Comparison of ENCODE assay signal across 18 cellular contexts in the genomic region with DNA sequence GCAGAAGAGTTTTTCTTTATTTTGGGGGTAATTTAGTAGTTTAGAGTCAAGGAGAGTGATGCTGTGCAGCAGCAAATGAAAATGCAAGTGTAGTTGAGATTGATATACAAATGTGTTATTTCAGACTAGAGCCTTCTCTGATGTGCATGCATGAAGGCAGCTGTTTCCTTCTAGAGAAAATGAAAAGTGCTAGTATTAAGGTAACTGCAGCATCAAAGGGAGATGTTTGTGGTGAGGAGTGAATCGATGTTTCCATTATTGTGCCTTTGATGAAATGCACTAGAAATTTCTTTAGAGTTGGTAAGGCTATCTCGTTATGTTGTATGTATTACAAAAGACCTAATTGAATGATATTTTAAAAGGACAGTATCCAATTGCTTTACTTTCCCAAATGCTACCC.
DNase-seq lines count a peak whose midpoint lies in the region; ATAC-seq and TF ChIP-seq lines count a peak whose summit lies in the region.
"Had no signal": no experiment of that assay in that cellular context is flagged by ENCODE, and none has a peak within 500 bp of the region (broad histone marks: within the 10 kb centered on the region; RNA-seq: fewer than 3 reads in every experiment).

No MANE protein-coding gene starts in this region.

- H3K27ac Mint-ChIP-seq in activated CD4-positive, alpha-beta T cell treated with anti-CD3 and anti-CD28 coated beads for 36 hours: no peak overlapping the region
- H3K27ac Mint-ChIP-seq in activated naive CD4-positive, alpha-beta T cell treated with anti-CD3 and anti-CD28 coated beads, Interleukin-2, amount 50 U/mL, for 24 hours: peak overlapping the region; percentile 53
- H3K27ac Mint-ChIP-seq in activated naive CD4-positive, alpha-beta T cell treated with anti-CD3 and anti-CD28 coated beads, Interleukin-2, amount 10 ng/mL, durations not matched to agents 7 days and 5 days: no peak overlapping the region
- H3K27ac Mint-ChIP-seq in naive thymus-derived CD8-positive, alpha-beta T cell: peak overlapping the region in 2 of 10 donors; percentile 19 to 41
- H3K27ac Mint-ChIP-seq: B cell; CD4-positive, alpha-beta memory T cell had no signal

- no peaks in the 10 kb centered on the region for H3K4me1 ChIP-seq in testis
- H3K4me1 ChIP-seq: A549; BLaER1 treated with 17β-estradiol and CSF1 and Interleukin-3, amounts not matched to agents 10 nM and 100 nM; Caco-2 had no signal

- H3K9me3 Mint-ChIP-seq in activated CD4-positive, alpha-beta T cell treated with anti-CD3 and anti-CD28 coated beads for 36 hours (ENCODE audit: low read depth): no peaks in the 10 kb centered on the region
- peaks cover 4% of the 10 kb centered on the region for H3K9me3 Mint-ChIP-seq in activated naive CD4-positive, alpha-beta T cell treated with anti-CD3 and anti-CD28 coated beads, Interleukin-2, amount 50 U/mL, for 24 hours
- no peaks in the 10 kb centered on the region for H3K9me3 Mint-ChIP-seq in activated naive CD4-positive, alpha-beta T cell treated with anti-CD3 and anti-CD28 coated beads, Interleukin-2, amount 10 ng/mL, durations not matched to agents 7 days and 5 days
- peaks cover 0 to 6% (median 0%) of the 10 kb centered on the region in 9 donors for H3K9me3 Mint-ChIP-seq in naive thymus-derived CD8-positive, alpha-beta T cell

- no peaks in the 10 kb centered on the region for H3K27me3 ChIP-seq in testis
- H3K27me3 ChIP-seq: BLaER1 treated with 17β-estradiol and CSF1 and Interleukin-3, amounts not matched to agents 10 nM and 100 nM had no signal

- intact Hi-C loops in activated CD4-positive, alpha-beta T cell treated with anti-CD3 and anti-CD28 coated beads for 36 hours (cut with DNase I, micrococcal nuclease): no loop called here
- intact Hi-C loops in testis (cut with DNase I; ENCODE audit: low total_unique reads): no loop called here

- POLR2A ChIA-PET in activated CD4-positive, alpha-beta T cell treated with anti-CD3 and anti-CD28 coated beads for 36 hours (lab: Charles Lee): no interaction called here
- POLR2A ChIA-PET in naive thymus-derived CD8-positive, alpha-beta T cell (lab: Charles Lee): no interaction called here

- no peaks in the 10 kb centered on the region for H3K36me3 Mint-ChIP-seq in activated CD4-positive, alpha-beta T cell treated with anti-CD3 and anti-CD28 coated beads for 36 hours (ENCODE audit: low read depth)
- peaks cover 14% of the 10 kb centered on the region for H3K36me3 Mint-ChIP-seq in activated naive CD4-positive, alpha-beta T cell treated with anti-CD3 and anti-CD28 coated beads, Interleukin-2, amount 50 U/mL, for 24 hours
- no peaks in the 10 kb centered on the region for H3K36me3 Mint-ChIP-seq in activated naive CD4-positive, alpha-beta T cell treated with anti-CD3 and anti-CD28 coated beads, Interleukin-2, amount 10 ng/mL, durations not matched to agents 7 days and 5 days
- H3K36me3 Mint-ChIP-seq in naive thymus-derived CD8-positive, alpha-beta T cell: peaks cover 0 to 3% (median 0%) of the 10 kb centered on the region in 3 donors
- H3K36me3 Mint-ChIP-seq: CD4-positive, alpha-beta memory T cell had no signal

- H3K4me3 Mint-ChIP-seq in activated CD4-positive, alpha-beta T cell treated with anti-CD3 and anti-CD28 coated beads for 36 hours: no peak overlapping the region
- H3K4me3 Mint-ChIP-seq in activated naive CD4-positive, alpha-beta T cell treated with anti-CD3 and anti-CD28 coated beads, Interleukin-2, amount 50 U/mL, for 24 hours: peak overlapping the region; percentile 27
- H3K4me3 Mint-ChIP-seq in activated naive CD4-positive, alpha-beta T cell treated with anti-CD3 and anti-CD28 coated beads, Interleukin-2, amount 10 ng/mL, durations not matched to agents 7 days and 5 days: no peak overlapping the region
- peak overlapping the region in 5 of 10 donors; percentile 7 to 48 (median 23) for H3K4me3 Mint-ChIP-seq in naive thymus-derived CD8-positive, alpha-beta T cell
- H3K4me3 Mint-ChIP-seq: B cell; CD4-positive, alpha-beta memory T cell had no signal

- peaks cover 23% of the 10 kb centered on the region for H3K4me1 Mint-ChIP-seq in activated CD4-positive, alpha-beta T cell treated with anti-CD3 and anti-CD28 coated beads for 36 hours
- peaks cover 35% of the 10 kb centered on the region for H3K4me1 Mint-ChIP-seq in activated naive CD4-positive, alpha-beta T cell treated with anti-CD3 and anti-CD28 coated beads, Interleukin-2, amount 50 U/mL, for 24 hours
- H3K4me1 Mint-ChIP-seq in activated naive CD4-positive, alpha-beta T cell treated with anti-CD3 and anti-CD28 coated beads, Interleukin-2, amount 10 ng/mL, durations not matched to agents 7 days and 5 days: no peaks in the 10 kb centered on the region
- peaks cover 7 to 27% (median 11%) of the 10 kb centered on the region in 4 donors for H3K4me1 Mint-ChIP-seq in naive thymus-derived CD8-positive, alpha-beta T cell
- H3K4me1 Mint-ChIP-seq: B cell had no signal

- peak; percentile 30 for ATAC-seq in activated CD4-positive, alpha-beta T cell treated with anti-CD3 and anti-CD28 coated beads for 36 hours
- peak; percentile 57 to 58 for ATAC-seq in naive thymus-derived CD8-positive, alpha-beta T cell
- ATAC-seq: A549 had no signal

- no peaks in the 10 kb centered on the region for H3K27me3 Mint-ChIP-seq in activated CD4-positive, alpha-beta T cell treated with anti-CD3 and anti-CD28 coated beads for 36 hours
- no peaks in the 10 kb centered on the region for H3K27me3 Mint-ChIP-seq in activated naive CD4-positive, alpha-beta T cell treated with anti-CD3 and anti-CD28 coated beads, Interleukin-2, amount 50 U/mL, for 24 hours
- no peaks in the 10 kb centered on the region for H3K27me3 Mint-ChIP-seq in activated naive CD4-positive, alpha-beta T cell treated with anti-CD3 and anti-CD28 coated beads, Interleukin-2, amount 10 ng/mL, durations not matched to agents 7 days and 5 days
- H3K27me3 Mint-ChIP-seq in naive thymus-derived CD8-positive, alpha-beta T cell: peaks cover 0 to 5% (median 0%) of the 10 kb centered on the region in 5 donors
- H3K27me3 Mint-ChIP-seq: B cell; CD4-positive, alpha-beta memory T cell had no signal

- H3K4me3 ChIP-seq in Jurkat, Clone E6-1 (ENCODE audit: low read length): no peak overlapping the region
- H3K4me3 ChIP-seq in testis: no peak overlapping the region
- H3K4me3 ChIP-seq: A549; BLaER1 treated with 17β-estradiol and CSF1 and Interleukin-3, amounts not matched to agents 10 nM and 100 nM had no signal

- H3K36me3 ChIP-seq in testis (ENCODE audit: low read depth, missing control alignments): no peaks in the 10 kb centered on the region
- H3K36me3 ChIP-seq: BLaER1 treated with 17β-estradiol and CSF1 and Interleukin-3, amounts not matched to agents 10 nM and 100 nM had no signal

- 88 to 93% methylated on average over 2 of the region's 2 CpGs for WGBS in testis, 2 donors

- CTCF ChIA-PET in activated CD4-positive, alpha-beta T cell treated with anti-CD3 and anti-CD28 coated beads for 36 hours (lab: Charles Lee): no interaction called here
- CTCF ChIA-PET in activated naive CD4-positive, alpha-beta T cell treated with anti-CD3 and anti-CD28 coated beads, Interleukin-2, amount 10 ng/mL, durations not matched to agents 7 days and 5 days (lab: Charles Lee): no interaction called here

- no peak for TF ChIP-seq POLR2A in testis (IDR thresholded peaks at IDR 0.05)

- no peak for TF ChIP-seq CTCF in testis (IDR thresholded peaks at IDR 0.05)

- no peak for DNase-seq in activated CD4-positive, alpha-beta T cell treated with anti-CD3 and anti-CD28 coated beads for 36 hours
- no peak for DNase-seq in activated CD4-positive, alpha-beta T cell treated with anti-CD3 and anti-CD28 coated beads for 48 hours
- no peak for DNase-seq in activated naive CD4-positive, alpha-beta T cell treated with anti-CD3 and anti-CD28 coated beads, Interleukin-2, amount 10 ng/mL, durations not matched to agents 7 days and 5 days
- peak; percentile 12 for DNase-seq in Jurkat, Clone E6-1 (ENCODE audit: low read depth, low spot score)
- peak in 2 of 10 donors; percentile 6 to 16 for DNase-seq in naive thymus-derived CD8-positive, alpha-beta T cell
- no peak for DNase-seq in testis
- no peak for DNase-seq in NCI-H2171 (lab: John Stamatoyannopoulos, UW)
- DNase-seq: AML-193; Caco-2; Calu3; CD4-positive, alpha-beta memory T cell; GF-D8 had no signal

- no peak overlapping the region for H3K27ac ChIP-seq in testis
- H3K27ac ChIP-seq: 22Rv1; A549; BLaER1 treated with 17β-estradiol and CSF1 and Interleukin-3, amounts not matched to agents 10 nM and 100 nM; C4-2B had no signal

- H3K9me3 ChIP-seq in testis: no peaks in the 10 kb centered on the region
- H3K9me3 ChIP-seq: A549, Caco-2 had no signal
